Comparison of ENCODE assay signal across 8 cellular contexts in the genomic region with DNA sequence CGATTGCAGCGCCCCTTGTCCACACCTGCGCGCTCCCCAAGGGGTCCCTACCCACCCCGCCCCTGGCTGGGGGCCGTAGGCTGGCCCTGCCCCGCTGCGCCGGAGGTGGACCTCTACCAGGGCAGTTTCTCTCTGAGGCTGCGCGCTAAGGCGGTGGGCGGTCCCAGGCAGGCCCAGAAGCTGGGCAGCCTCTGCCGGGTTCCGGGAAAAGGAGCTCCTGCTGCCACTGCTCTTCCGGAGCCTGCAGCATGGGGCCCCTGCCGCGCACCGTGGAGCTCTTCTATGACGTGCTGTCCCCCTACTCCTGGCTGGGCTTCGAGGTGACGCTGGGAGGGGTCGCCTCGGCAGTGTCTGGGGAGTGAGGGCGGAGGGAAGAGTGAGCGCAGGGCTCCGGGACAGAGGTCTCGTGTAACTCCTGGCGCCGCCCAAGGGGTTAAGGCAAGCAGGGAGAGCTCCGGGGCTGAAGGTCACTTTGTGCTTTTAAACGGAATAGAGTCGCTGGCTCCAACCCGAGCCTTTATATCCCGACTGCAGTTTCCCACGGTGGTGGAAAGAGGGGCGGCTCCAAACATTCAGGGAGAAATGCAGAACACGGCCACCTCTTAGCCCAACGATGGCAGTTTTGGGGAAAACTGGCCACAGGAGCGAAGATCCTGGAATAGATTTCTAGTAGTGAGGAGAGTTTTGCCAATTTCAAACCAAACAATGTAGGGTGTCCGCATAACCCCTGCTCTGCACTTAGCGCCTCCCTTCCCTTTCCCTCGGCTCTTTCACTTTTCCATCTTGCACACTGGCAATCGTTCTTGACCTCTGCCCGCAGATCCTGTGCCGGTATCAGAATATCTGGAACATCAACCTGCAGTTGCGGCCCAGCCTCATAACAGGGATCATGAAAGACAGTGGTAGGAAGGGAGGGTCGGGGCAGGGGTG.
DNase-seq lines count a peak whose midpoint lies in the region; ATAC-seq and TF ChIP-seq lines count a peak whose summit lies in the region.

A gene (plus strand): TSS at position 176 of the 930 bp plus-strand sequence. CDS start 73 bp downstream, at position 249.

- TF ChIP-seq CTCF in AG04449 (IDR thresholded peaks at IDR 0.05; ENCODE audit: insufficient read depth, low read length, missing control alignments): no peak
- no peak for TF ChIP-seq CTCF in choroid plexus epithelial cell (conservative IDR thresholded peaks at IDR 0.05; ENCODE audit: low read depth, low read length)

- H3K27ac ChIP-seq in layer of hippocampus (ENCODE audit: low read depth, low read length): peak within 1 kb of the TSS; percentile 81

- H3K4me3 ChIP-seq in AG04449 (ENCODE audit: low read depth, low read length): peak within 1 kb of the TSS; percentile 93
- H3K4me3 ChIP-seq in choroid plexus epithelial cell (ENCODE audit: low read depth, low read length): peak within 1 kb of the TSS; percentile 88

- H3K27me3 ChIP-seq in layer of hippocampus (ENCODE audit: control insufficient read depth, insufficient read depth, low read length): no peaks in the 10 kb centered on the region

- POLR2A ChIA-PET in AG04449 (lab: Yijun Ruan, JAX): interaction anchor here (0.6 to 1.7 kb wide), 7 partner anchors 18 to 132 kb away, joined by 3 to 11 read pairs (median 4); a partner anchor contains a TSS

- CTCF ChIA-PET in AG04449 (lab: Yijun Ruan, JAX): interaction anchor here (0.7 to 5.1 kb wide), 11 partner anchors 10 to 260 kb away, joined by 3 to 51 read pairs (median 4); no protein-coding TSS in a partner anchor

- DNase-seq in AG04449 (ENCODE audit: low read depth, low spot score) (no peak), NCI-H226 (peak; percentile 72), choroid plexus epithelial cell (ENCODE audit: low read depth) (peak; percentile 69)
- DNase-seq in activated CD4-positive, alpha-beta T cell treated with anti-CD3 and anti-CD28 coated beads for 4 hours: peak; percentile 73 to 81
- peak; percentile 67 to 78 for DNase-seq in stimulated activated CD4-positive, alpha-beta T cell treated with anti-CD3 and anti-CD28 coated beads, Interleukin-1b, Interleukin-23, amount 100 ng/mL, for 4 hours (ENCODE audit: low read depth in 2 of 2)

- peak; percentile 92 for ATAC-seq in GM18858 (IDR thresholded peaks at IDR 0.05; ENCODE audit: unreplicated experiment)
- peak; percentile 100 for ATAC-seq in HG03064 (IDR thresholded peaks at IDR 0.05; ENCODE audit: low read depth, unreplicated experiment)
